ENCODE assay signal across 11 cellular contexts in the genomic region with DNA sequence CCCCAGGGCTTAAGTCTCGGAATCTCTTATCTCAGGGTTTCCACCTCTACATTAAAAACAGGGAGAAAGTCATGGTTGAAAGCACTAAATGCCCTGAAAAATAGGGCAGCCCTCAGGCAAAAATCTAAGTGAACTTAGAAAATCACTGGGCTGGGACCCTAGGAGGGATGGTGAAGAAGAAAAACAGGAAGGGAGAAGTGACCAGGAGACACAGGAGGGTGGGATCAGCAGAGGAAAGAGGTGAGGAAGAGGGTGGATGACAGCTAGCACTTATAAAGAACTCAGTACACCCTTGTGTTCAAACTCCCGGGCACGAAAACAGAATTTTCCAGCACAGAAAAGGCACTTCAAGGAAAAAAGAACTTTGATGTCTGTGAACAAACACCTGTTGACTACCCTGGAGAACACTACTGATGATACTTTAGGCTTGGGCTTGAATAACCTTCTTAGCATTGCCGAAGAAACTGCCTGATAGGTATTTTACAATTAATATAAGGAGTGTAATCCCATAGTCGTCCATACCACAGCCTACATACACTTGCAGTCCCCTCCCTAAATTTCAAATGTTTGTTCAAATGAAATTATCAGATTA. TPM values are rescaled to one million over a fixed set of nuclear protein-coding genes. Genes with fewer than 3 reads are reported as not detected.
DNase-seq lines count a peak whose midpoint lies in the region; ATAC-seq and TF ChIP-seq lines count a peak whose summit lies in the region.
"Had no signal": no experiment of that assay in that cellular context is flagged by ENCODE, and none has a peak within 500 bp of the region (broad histone marks: within the 10 kb centered on the region; RNA-seq: fewer than 3 reads in every experiment).

No MANE protein-coding gene starts in this region.

- peaks cover 8% of the 10 kb centered on the region for H3K36me3 Mint-ChIP-seq in natural killer cell treated with Interleukin-12 subunit alpha and Interleukin-12 subunit beta and Interleukin-15 and Interleukin-18, amount 100 ng/mL, for 72 hours

- ATAC-seq in natural killer cell treated with Interleukin-12 subunit alpha and Interleukin-12 subunit beta and Interleukin-15 and Interleukin-18, amount 100 ng/mL, for 72 hours: no peak
- ATAC-seq in GM18511 (IDR thresholded peaks at IDR 0.05; ENCODE audit: unreplicated experiment): no peak
- ATAC-seq in GM21717 (IDR thresholded peaks at IDR 0.05; ENCODE audit: unreplicated experiment): no peak

- H4K20me1 ChIP-seq in DOHH2 (ENCODE audit: control insufficient read depth, insufficient read depth, low read depth, low read length) (no peaks in the 10 kb centered on the region), Loucy (ENCODE audit: insufficient read depth, low read length, poor library complexity, severe bottlenecking) (no peaks in the 10 kb centered on the region)

- H3K36me3 ChIP-seq in DOHH2 (ENCODE audit: control insufficient read depth, low read length): peaks cover 18% of the 10 kb centered on the region
- no peaks in the 10 kb centered on the region for H3K36me3 ChIP-seq in Loucy (ENCODE audit: insufficient read depth, low read length)

- peaks cover 3% of the 10 kb centered on the region for H3K9me3 Mint-ChIP-seq in natural killer cell treated with Interleukin-12 subunit alpha and Interleukin-12 subunit beta and Interleukin-15 and Interleukin-18, amount 100 ng/mL, for 72 hours

- H3K4me1 ChIP-seq in DOHH2 (ENCODE audit: control insufficient read depth, low read length) (peaks cover 51% of the 10 kb centered on the region), Loucy (ENCODE audit: insufficient read depth, low read length, poor library complexity, severe bottlenecking) (peaks cover 13% of the 10 kb centered on the region)

- H3K79me2 ChIP-seq in DOHH2 (ENCODE audit: control insufficient read depth, low read length): peaks cover 16% of the 10 kb centered on the region
- peaks cover 16% of the 10 kb centered on the region; the same call in 1 of the 2 replicates for H3K79me2 ChIP-seq in Loucy (ENCODE audit: insufficient read depth, low read length)

- TF ChIP-seq CTCF in DOHH2 (IDR thresholded peaks at IDR 0.05; ENCODE audit: low read depth, low read length, poor library complexity, severe bottlenecking): no peak
- TF ChIP-seq CTCF in Loucy (conservative IDR thresholded peaks at IDR 0.05; ENCODE audit: low read length): no peak
- no peak for TF ChIP-seq CTCF in coronary artery (IDR thresholded peaks at IDR 0.05)

- H3K9me2 ChIP-seq in DOHH2 (replicated peaks; ENCODE audit: control insufficient read depth, low read length): no peaks in the 10 kb centered on the region
- no peaks in the 10 kb centered on the region for H3K9me2 ChIP-seq in Loucy (replicated peaks; ENCODE audit: low read depth, low read length)

- peaks cover 8% of the 10 kb centered on the region for H3F3A ChIP-seq in DOHH2 (ENCODE audit: control insufficient read depth, insufficient read depth)
- H3F3A ChIP-seq in Loucy (ENCODE audit: low read depth): no peaks in the 10 kb centered on the region

- no peaks in the 10 kb centered on the region for H3K27me3 ChIP-seq in DOHH2 (ENCODE audit: control insufficient read depth, low read length)
- no peaks in the 10 kb centered on the region for H3K27me3 ChIP-seq in Loucy (ENCODE audit: insufficient read depth, low read length, poor library complexity, severe bottlenecking)

- H3K9me3 ChIP-seq in DOHH2 (ENCODE audit: control insufficient read depth, insufficient read depth, low read length) (no peaks in the 10 kb centered on the region), Loucy (ENCODE audit: insufficient read depth, low read depth, low read length) (no peaks in the 10 kb centered on the region)

- no peak overlapping the region for H3K4me3 ChIP-seq in DOHH2 (ENCODE audit: low read length)
- H3K4me3 ChIP-seq in Loucy (ENCODE audit: low read length, poor library complexity, severe bottlenecking): peak overlapping the region; percentile 73
- peak overlapping the region; percentile 97 for H3K4me3 ChIP-seq in coronary artery

- peak overlapping the region; percentile 65 for H3K9ac ChIP-seq in Loucy (ENCODE audit: low read depth, low read length, poor library complexity, severe bottlenecking)

- H3K4me3 Mint-ChIP-seq in natural killer cell treated with Interleukin-12 subunit alpha and Interleukin-12 subunit beta and Interleukin-15 and Interleukin-18, amount 100 ng/mL, for 72 hours: peak overlapping the region; percentile 76

- no peak overlapping the region for H3K27ac ChIP-seq in DOHH2 (ENCODE audit: low read depth, low read length)
- H3K27ac ChIP-seq in coronary artery: no peak overlapping the region

- H3K27ac Mint-ChIP-seq in natural killer cell treated with Interleukin-12 subunit alpha and Interleukin-12 subunit beta and Interleukin-15 and Interleukin-18, amount 100 ng/mL, for 72 hours: no peak overlapping the region

- H3K4me2 ChIP-seq in DOHH2 (ENCODE audit: low read length) (peak overlapping the region; percentile 94), Loucy (ENCODE audit: low read depth, low read length, poor library complexity, severe bottlenecking) (peak overlapping the region; percentile 62)

- H3K4me1 Mint-ChIP-seq in natural killer cell treated with Interleukin-12 subunit alpha and Interleukin-12 subunit beta and Interleukin-15 and Interleukin-18, amount 100 ng/mL, for 72 hours (ENCODE audit: low read depth in 2 of 2): peaks cover 18 to 23% of the 10 kb centered on the region in 2 donors

- H2AFZ ChIP-seq in Loucy (ENCODE audit: low read length): no peak overlapping the region

- H3K27me3 Mint-ChIP-seq in natural killer cell treated with Interleukin-12 subunit alpha and Interleukin-12 subunit beta and Interleukin-15 and Interleukin-18, amount 100 ng/mL, for 72 hours: no peaks in the 10 kb centered on the region

- DNase-seq in coronary artery (ENCODE audit: low spot score): no peak
- DNase-seq in natural killer cell treated with Interleukin-12 subunit alpha and Interleukin-12 subunit beta and Interleukin-15 and Interleukin-18, amount 100 ng/mL, for 72 hours (ENCODE audit: low spot score): no peak
- no peak for DNase-seq in activated gamma-delta T cell (lab: John Stamatoyannopoulos, UW)
- DNase-seq in SK-N-DZ (ENCODE audit: low spot score): no peak
- DNase-seq: aorta, SHP77 had no signal

RNA-seq across cellular contexts. Expression of a gene that starts 2.0 kb away (rescaled TPM):
- 10 to 100 TPM in 1 of 2 donors, 1 to 10 TPM in 1; 9.8 to 11.7 TPM for total RNA-seq in natural killer cell treated with Interleukin-12 subunit alpha and Interleukin-12 subunit beta and Interleukin-15 and Interleukin-18, amount 100 ng/mL, for 72 hours
- 35.4 and 36.5 TPM in 2 replicates for polyA plus RNA-seq in SK-N-DZ (2014; cell fraction: cytosol; rRNA removed)
- 31.4 and 34.0 TPM in 2 replicates for polyA plus RNA-seq in SK-N-DZ (2014; cell fraction: nucleus; rRNA removed)

RNA-seq across cellular contexts. Expression of a gene that starts 2.0 kb away (rescaled TPM):
- 1 to 10 TPM; 4.4 to 4.5 TPM for total RNA-seq in natural killer cell treated with Interleukin-12 subunit alpha and Interleukin-12 subunit beta and Interleukin-15 and Interleukin-18, amount 100 ng/mL, for 72 hours
- 6.1 and 8.0 TPM in 2 replicates for polyA plus RNA-seq in SK-N-DZ (2014; cell fraction: cytosol; rRNA removed)
- polyA plus RNA-seq in SK-N-DZ (2014; cell fraction: nucleus; rRNA removed): 4.5 and 12.2 TPM in 2 replicates

RNA-seq across cellular contexts. Expression of a gene that starts 13.9 kb away (rescaled TPM):
- total RNA-seq in natural killer cell treated with Interleukin-12 subunit alpha and Interleukin-12 subunit beta and Interleukin-15 and Interleukin-18, amount 100 ng/mL, for 72 hours: not detected
- not detected in 2 replicates for polyA plus RNA-seq in SK-N-DZ (2014; cell fraction: cytosol; rRNA removed)
- not detected in 2 replicates for polyA plus RNA-seq in SK-N-DZ (2014; cell fraction: nucleus; rRNA removed)
- total RNA-seq: aorta, LHCN-M2 had no signal
- polyA plus RNA-seq: aorta had no signal
